ENCODE assay signal across 8 cellular contexts in the genomic region with DNA sequence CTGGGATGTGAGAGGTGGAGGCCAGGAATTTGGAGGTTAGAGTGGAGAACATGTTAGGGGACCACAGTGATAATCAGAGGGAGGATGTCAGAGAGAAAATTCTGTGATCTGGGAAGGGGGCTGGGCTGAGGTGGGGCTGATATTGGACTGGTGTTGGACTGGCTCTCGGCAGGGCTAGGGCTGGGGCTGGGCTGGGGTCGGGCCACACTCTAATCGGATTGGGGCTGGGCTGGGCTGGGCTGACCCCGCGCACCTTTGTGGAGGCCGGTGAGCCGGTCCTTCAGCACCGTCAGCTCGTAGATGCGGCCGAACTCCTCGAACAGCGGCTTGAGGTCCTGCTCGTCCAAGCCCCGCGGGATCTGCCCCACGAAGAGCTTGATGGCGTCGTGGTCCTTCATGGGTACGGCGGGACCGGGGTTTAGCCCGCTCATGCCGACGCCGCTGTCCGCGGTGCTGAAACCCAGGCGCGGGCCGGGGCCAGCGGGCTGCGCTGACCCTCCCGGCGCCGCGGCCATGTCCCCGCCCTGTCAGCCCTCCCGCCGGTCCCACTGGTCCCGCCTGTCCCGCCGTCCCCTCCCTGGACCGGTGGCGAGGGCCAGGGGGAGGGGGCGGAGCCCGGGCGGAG. TPM values are rescaled to one million over a fixed set of nuclear protein-coding genes. Genes with fewer than 3 reads are reported as not detected.
DNase-seq lines count a peak whose midpoint lies in the region; ATAC-seq and TF ChIP-seq lines count a peak whose summit lies in the region.

No MANE protein-coding gene starts in this region.

- H3K4me2 ChIP-seq in osteoblast (ENCODE audit: insufficient read depth, low read length): no peak overlapping the region

- peak overlapping the region; percentile 62 for H3K4me3 Mint-ChIP-seq in activated T-helper 2 cell treated with anti-CD3 and anti-CD28 coated beads, Interferon-gamma antibody, Interleukin-2, Interleukin-4, amounts not matched to agents 10 μg/mL and 5 μg/mL and 100 μg/mL, durations not matched to agents 14 hours and 24 hours and 36 hours (ENCODE audit: low read depth)

- ATAC-seq in GM21576 (IDR thresholded peaks at IDR 0.05; ENCODE audit: unreplicated experiment) (peak; percentile 21), GM21423 (IDR thresholded peaks at IDR 0.05; ENCODE audit: unreplicated experiment) (no peak)

- H3K4me3 ChIP-seq in AG09309 (ENCODE audit: control insufficient read depth, low read depth, low read length) (peak overlapping the region; percentile 46), foreskin fibroblast (ENCODE audit: low read depth in 1 of 2, low read length in 2 of 2) (peak overlapping the region in 1 of 2 donors; percentile 56), osteoblast (ENCODE audit: insufficient read depth, low read length) (peak overlapping the region; percentile 33)

- peaks cover 6% of the 10 kb centered on the region for H3K4me1 ChIP-seq in osteoblast (ENCODE audit: insufficient read depth, low read length)

- H3K9me3 ChIP-seq in osteoblast (ENCODE audit: low read depth, low read length): no peaks in the 10 kb centered on the region

- peaks cover 5% of the 10 kb centered on the region for H3K36me3 Mint-ChIP-seq in activated T-helper 2 cell treated with anti-CD3 and anti-CD28 coated beads, Interferon-gamma antibody, Interleukin-2, Interleukin-4, amounts not matched to agents 10 μg/mL and 5 μg/mL and 100 μg/mL, durations not matched to agents 14 hours and 24 hours and 36 hours (ENCODE audit: low read depth)

- no peaks in the 10 kb centered on the region for H3K36me3 ChIP-seq in osteoblast (ENCODE audit: insufficient read depth, low read length)

- H3K79me2 ChIP-seq in osteoblast (ENCODE audit: insufficient read depth, low read length): no peaks in the 10 kb centered on the region

- TF ChIP-seq CTCF in AG09309 (IDR thresholded peaks at IDR 0.05; ENCODE audit: control insufficient read depth, insufficient read depth, low read depth, low read length, missing control alignments): no peak
- TF ChIP-seq CTCF in foreskin fibroblast (IDR thresholded peaks at IDR 0.05; ENCODE audit: low read depth, low read length): no peak
- no peak for TF ChIP-seq CTCF in osteoblast (IDR thresholded peaks at IDR 0.05; ENCODE audit: extremely low read depth, low read depth, low read length)

- peaks cover 16% of the 10 kb centered on the region for H3K4me1 Mint-ChIP-seq in activated T-helper 2 cell treated with anti-CD3 and anti-CD28 coated beads, Interferon-gamma antibody, Interleukin-2, Interleukin-4, amounts not matched to agents 10 μg/mL and 5 μg/mL and 100 μg/mL, durations not matched to agents 14 hours and 24 hours and 36 hours (ENCODE audit: low read depth)

- peaks cover 7% of the 10 kb centered on the region for H3K9me3 Mint-ChIP-seq in activated T-helper 2 cell treated with anti-CD3 and anti-CD28 coated beads, Interferon-gamma antibody, Interleukin-2, Interleukin-4, amounts not matched to agents 10 μg/mL and 5 μg/mL and 100 μg/mL, durations not matched to agents 14 hours and 24 hours and 36 hours

- DNase-seq in AG09309 (ENCODE audit: low read depth) (no peak), NOMO-1 treated with dmso at 0.1 percent for 144 hours (lab: John Stamatoyannopoulos, UW; ENCODE audit: unreplicated experiment) (peak; percentile 15), foreskin fibroblast (peak; percentile 42 to 82), osteoblast (ENCODE audit: insufficient read length, low spot score, missing footprints) (peak; percentile 95), cerebellum (ENCODE audit: low spot score) (no peak)
- DNase-seq in activated T-helper 2 cell treated with anti-CD3 and anti-CD28 coated beads, Interferon-gamma antibody, Interleukin-2, Interleukin-4, amounts not matched to agents 10 μg/mL and 5 μg/mL and 100 μg/mL, durations not matched to agents 14 hours and 24 hours and 36 hours (ENCODE audit: low spot score): peak; percentile 39

- intact Hi-C loops in activated T-helper 2 cell treated with anti-CD3 and anti-CD28 coated beads, Interferon-gamma antibody, Interleukin-2, Interleukin-4, amounts not matched to agents 10 μg/mL and 5 μg/mL and 100 μg/mL, durations not matched to agents 14 hours and 24 hours and 36 hours (cut with micrococcal nuclease): loop anchor here (10.0 kb wide), 2 partner anchors 275 to 355 kb away; no protein-coding TSS in a partner anchor

- H2AFZ ChIP-seq in osteoblast (ENCODE audit: low read length): no peak overlapping the region

- H3K27ac ChIP-seq in osteoblast (ENCODE audit: low read depth, low read length): no peak overlapping the region

- no peak overlapping the region for H3K27ac Mint-ChIP-seq in activated T-helper 2 cell treated with anti-CD3 and anti-CD28 coated beads, Interferon-gamma antibody, Interleukin-2, Interleukin-4, amounts not matched to agents 10 μg/mL and 5 μg/mL and 100 μg/mL, durations not matched to agents 14 hours and 24 hours and 36 hours

- H3K27me3 ChIP-seq in osteoblast (ENCODE audit: insufficient read depth, low read length): no peaks in the 10 kb centered on the region

- peaks cover 5% of the 10 kb centered on the region for H4K20me1 ChIP-seq in osteoblast (ENCODE audit: insufficient read depth, low read length)

- H3K27me3 Mint-ChIP-seq in activated T-helper 2 cell treated with anti-CD3 and anti-CD28 coated beads, Interferon-gamma antibody, Interleukin-2, Interleukin-4, amounts not matched to agents 10 μg/mL and 5 μg/mL and 100 μg/mL, durations not matched to agents 14 hours and 24 hours and 36 hours (ENCODE audit: low read depth): peaks cover 19% of the 10 kb centered on the region

RNA-seq across cellular contexts. Expression of gene CELF6, which starts 0.5 kb away (rescaled TPM):
- 0.16 and 0.30 TPM in 2 replicates for total RNA-seq in activated T-helper 2 cell treated with anti-CD3 and anti-CD28 coated beads, Interferon-gamma antibody, Interleukin-2, Interleukin-4, amounts not matched to agents 10 μg/mL and 5 μg/mL and 100 μg/mL, durations not matched to agents 14 hours and 24 hours and 36 hours
- 0.36 and 0.59 TPM in 2 replicates for total RNA-seq in osteoblast
- 7.3 TPM for total RNA-seq in cerebellum

RNA-seq across cellular contexts. Expression of gene PARP6, which starts 47.1 kb away (rescaled TPM):
- total RNA-seq in activated T-helper 2 cell treated with anti-CD3 and anti-CD28 coated beads, Interferon-gamma antibody, Interleukin-2, Interleukin-4, amounts not matched to agents 10 μg/mL and 5 μg/mL and 100 μg/mL, durations not matched to agents 14 hours and 24 hours and 36 hours: 65.4 and 73.1 TPM in 2 replicates
- 40.4 and 43.4 TPM in 2 replicates for total RNA-seq in osteoblast
- 68.8 TPM for total RNA-seq in cerebellum

RNA-seq across cellular contexts. Expression of gene HEXA, which starts 56.3 kb away (rescaled TPM):
- total RNA-seq in activated T-helper 2 cell treated with anti-CD3 and anti-CD28 coated beads, Interferon-gamma antibody, Interleukin-2, Interleukin-4, amounts not matched to agents 10 μg/mL and 5 μg/mL and 100 μg/mL, durations not matched to agents 14 hours and 24 hours and 36 hours: 58.2 and 63.4 TPM in 2 replicates
- total RNA-seq in osteoblast (122 and 146 TPM in 2 replicates), cerebellum (61.5 TPM)

Comparison
In these comparisons a context has a peak if more than half of its experiments do, and no peak if none do; other contexts are left out.
1. DNase-seq: peak in NOMO-1 treated with dmso at 0.1 percent for 144 hours (single experiment), activated T-helper 2 cell treated with anti-CD3 and anti-CD28 coated beads, Interferon-gamma antibody, Interleukin-2, Interleukin-4, amounts not matched to agents 10 μg/mL and 5 μg/mL and 100 μg/mL, durations not matched to agents 14 hours and 24 hours and 36 hours (single experiment), foreskin fibroblast (2 of 2) and osteoblast (single experiment); none in AG09309 (single experiment) and cerebellum (single experiment).